In the genomic region with DNA sequence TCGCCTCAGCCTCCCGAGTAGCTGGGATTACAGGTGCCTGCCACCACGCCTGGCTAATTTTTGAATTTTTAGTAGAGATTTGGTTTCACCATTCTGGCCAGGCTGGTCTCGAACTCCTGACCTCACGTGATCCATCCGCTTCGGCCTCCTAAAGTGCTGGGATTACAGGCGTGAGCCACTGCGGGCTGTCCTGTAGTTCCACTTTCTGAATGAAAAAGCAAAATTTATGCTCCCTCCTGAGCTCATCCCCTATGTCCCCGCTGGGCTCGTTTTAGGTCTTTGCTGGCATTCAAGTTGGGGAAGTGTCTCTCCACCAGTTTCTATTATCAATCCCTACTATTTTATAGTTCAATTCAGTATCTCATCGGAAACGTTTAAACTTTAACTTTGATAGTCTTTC, we compare ENCODE assay signal across 9 cellular contexts. TPM values are rescaled to one million over a fixed set of nuclear protein-coding genes. Genes with fewer than 3 reads are reported as not detected.
A peak's percentile ranks its signal among the peaks of the same experiment; 100 is the strongest.
DNase-seq lines count a peak whose midpoint lies in the region; ATAC-seq, FAIRE-seq and TF ChIP-seq lines count a peak whose summit lies in the region.
"Had no signal": no experiment of that assay in that cellular context is flagged by ENCODE, and none has a peak within 500 bp of the region (broad histone marks: within the 10 kb centered on the region; RNA-seq: fewer than 3 reads in every experiment).

No MANE protein-coding gene starts in this region.

- BruUV-seq in OCI-LY7 (replicated peaks; lab: Mats Ljungman, UMichigan), result no TSS peak

- TF ChIP-seq CTCF in OCI-LY7 (conservative IDR thresholded peaks at IDR 0.05; ENCODE audit: low read length) (no peak), endothelial cell (IDR thresholded peaks at IDR 0.05; ENCODE audit: unreplicated experiment) (no peak), pancreas (IDR thresholded peaks at IDR 0.05) (no peak)

- peak overlapping the region; percentile 44; the same call in 1 of the 2 replicates for H3K4me2 ChIP-seq in OCI-LY7 (ENCODE audit: low read length)

- H3K9me3 ChIP-seq in OCI-LY7 (ENCODE audit: low read length) (no peaks in the 10 kb centered on the region), pancreas (no peaks in the 10 kb centered on the region)

- intact Hi-C loops in OCI-LY7 (cut with micrococcal nuclease; ENCODE audit: unreplicated experiment), result loop anchor here (5.0 kb wide), 1 partner anchor 126 kb away; no protein-coding TSS in a partner anchor
- intact Hi-C loops in pancreas (cut with DNase I), result loop anchor here in 1 of 3 donors (5.0 kb wide), 1 partner anchor 126 kb away; no protein-coding TSS in a partner anchor

- POLR2A ChIA-PET in OCI-LY7 (lab: Charles Lee), result interaction anchor here (1.0 kb wide), 1 partner anchor 11 kb away, joined by 3 read pairs; no protein-coding TSS in a partner anchor

- H4K20me1 ChIP-seq in OCI-LY7 (ENCODE audit: insufficient read depth, low read length), result no peaks in the 10 kb centered on the region

- H2AFZ ChIP-seq in OCI-LY7 (ENCODE audit: low read length), result peak overlapping the region; percentile 71; the same call in 1 of the 2 replicates

- H3K4me3 ChIP-seq in OCI-LY7 (ENCODE audit: low read depth, low read length, poor library complexity, severe bottlenecking), result no peak overlapping the region
- H3K4me3 ChIP-seq in pancreas, result peak overlapping the region in 3 of 4 donors; percentile 48 to 78 (median 52)

- H3K27ac Mint-ChIP-seq in endothelial cell (ENCODE audit: unreplicated experiment), result no peak overlapping the region

- H3K36me3 ChIP-seq in OCI-LY7 (ENCODE audit: insufficient read depth, low read length) (no peaks in the 10 kb centered on the region), pancreas (no peaks in the 10 kb centered on the region)

- WGBS in pancreas, 2 donors, result 42 to 53% methylated on average over 13 of the region's 13 CpGs

- H3K27me3 Mint-ChIP-seq in endothelial cell (ENCODE audit: unreplicated experiment), result peaks cover 3% of the 10 kb centered on the region

- FAIRE-seq in pancreas (lab: Jason Lieb, UNC), result no peak

- H3K27ac ChIP-seq in OCI-LY7 (ENCODE audit: low read depth, low read length, poor library complexity, severe bottlenecking), result no peak overlapping the region
- no peak overlapping the region for H3K27ac ChIP-seq in pancreas

- DNase-seq in OCI-LY7 (ENCODE audit: low spot score) (no peak), endothelial cell (ENCODE audit: low spot score) (no peak), pancreas (no peak), COLO829 (ENCODE audit: low spot score) (no peak)

- H3K9me3 Mint-ChIP-seq in endothelial cell (ENCODE audit: unreplicated experiment), result no peaks in the 10 kb centered on the region

- peak overlapping the region; percentile 7 for H3K4me3 Mint-ChIP-seq in endothelial cell (ENCODE audit: unreplicated experiment)

- H3K27me3 ChIP-seq in pancreas, result no peaks in the 10 kb centered on the region

- H3K4me1 Mint-ChIP-seq in endothelial cell (ENCODE audit: unreplicated experiment), result peaks cover 3% of the 10 kb centered on the region

- H3K4me1 ChIP-seq in OCI-LY7 (ENCODE audit: insufficient read depth, low read length, poor library complexity, severe bottlenecking), result peaks cover 7% of the 10 kb centered on the region
- H3K4me1 ChIP-seq in pancreas, result no peaks in the 10 kb centered on the region

- H3K9me2 ChIP-seq in OCI-LY7 (ENCODE audit: insufficient read depth, low read length), result no peaks in the 10 kb centered on the region

- CTCF ChIA-PET in OCI-LY7 (lab: Charles Lee; ENCODE audit: unreplicated experiment), result no interaction called here

- no peaks in the 10 kb centered on the region for H3K36me3 Mint-ChIP-seq in endothelial cell (ENCODE audit: low read depth, unreplicated experiment)

- H3K79me2 ChIP-seq in OCI-LY7 (ENCODE audit: insufficient read depth, low read depth, low read length), result no peaks in the 10 kb centered on the region

- ATAC-seq in GM19395 (IDR thresholded peaks at IDR 0.05; ENCODE audit: unreplicated experiment), result peak; percentile 34
- ATAC-seq in pancreas, result peak in 2 of 4 donors; percentile 1 to 7
- no peak for ATAC-seq in HG03196 (IDR thresholded peaks at IDR 0.05; ENCODE audit: unreplicated experiment)
- ATAC-seq in HG02870 (IDR thresholded peaks at IDR 0.05; ENCODE audit: unreplicated experiment), result no peak
- no peak for ATAC-seq in GM21786 (IDR thresholded peaks at IDR 0.05; ENCODE audit: unreplicated experiment)

RNA-seq across cellular contexts. Expression of gene DNAL1, which starts 11.7 kb away (rescaled TPM):
- total RNA-seq in OCI-LY7 (2014; rRNA removed; shearing (Covaris generic)), result 5.6 and 6.7 TPM in 2 replicates
- total RNA-seq in OCI-LY7 (2022) (7.5 and 9.4 TPM in 2 replicates), endothelial cell (ENCODE audit: unreplicated experiment) (13.1 TPM), pancreas (1 to 10 TPM; 4.7 to 9.2 (median 7.1) TPM)
- 1 to 10 TPM; 3.2 to 3.8 TPM for polyA plus RNA-seq in pancreas

RNA-seq across cellular contexts. Expression of gene ACOT6, which starts 20.8 kb away (rescaled TPM):
- total RNA-seq in OCI-LY7 (2014; rRNA removed; shearing (Covaris generic)), result not detected in 2 replicates
- total RNA-seq in OCI-LY7 (2022) (not detected in 2 replicates), endothelial cell (ENCODE audit: unreplicated experiment) (not detected), pancreas (not detected)
- not detected for polyA plus RNA-seq in pancreas
- total RNA-seq: lung had no signal
- polyA plus RNA-seq: lung had no signal

RNA-seq across cellular contexts. Expression of gene ACOT4, which starts 41.4 kb away (rescaled TPM):
- not detected in 2 replicates for total RNA-seq in OCI-LY7 (2014; rRNA removed; shearing (Covaris generic))
- not detected in 2 replicates for total RNA-seq in OCI-LY7 (2022)
- 0.44 TPM for total RNA-seq in endothelial cell (ENCODE audit: unreplicated experiment)
- total RNA-seq in pancreas, result 1 to 10 TPM in 4 of 6 donors, under 1 TPM in 1, not detected in 1; 0.59 to 1.9 (median 1.2) TPM
- under 1 TPM; 0.68 to 0.75 TPM for polyA plus RNA-seq in pancreas
